ENCODE assay signal across 8 cellular contexts in the genomic region with DNA sequence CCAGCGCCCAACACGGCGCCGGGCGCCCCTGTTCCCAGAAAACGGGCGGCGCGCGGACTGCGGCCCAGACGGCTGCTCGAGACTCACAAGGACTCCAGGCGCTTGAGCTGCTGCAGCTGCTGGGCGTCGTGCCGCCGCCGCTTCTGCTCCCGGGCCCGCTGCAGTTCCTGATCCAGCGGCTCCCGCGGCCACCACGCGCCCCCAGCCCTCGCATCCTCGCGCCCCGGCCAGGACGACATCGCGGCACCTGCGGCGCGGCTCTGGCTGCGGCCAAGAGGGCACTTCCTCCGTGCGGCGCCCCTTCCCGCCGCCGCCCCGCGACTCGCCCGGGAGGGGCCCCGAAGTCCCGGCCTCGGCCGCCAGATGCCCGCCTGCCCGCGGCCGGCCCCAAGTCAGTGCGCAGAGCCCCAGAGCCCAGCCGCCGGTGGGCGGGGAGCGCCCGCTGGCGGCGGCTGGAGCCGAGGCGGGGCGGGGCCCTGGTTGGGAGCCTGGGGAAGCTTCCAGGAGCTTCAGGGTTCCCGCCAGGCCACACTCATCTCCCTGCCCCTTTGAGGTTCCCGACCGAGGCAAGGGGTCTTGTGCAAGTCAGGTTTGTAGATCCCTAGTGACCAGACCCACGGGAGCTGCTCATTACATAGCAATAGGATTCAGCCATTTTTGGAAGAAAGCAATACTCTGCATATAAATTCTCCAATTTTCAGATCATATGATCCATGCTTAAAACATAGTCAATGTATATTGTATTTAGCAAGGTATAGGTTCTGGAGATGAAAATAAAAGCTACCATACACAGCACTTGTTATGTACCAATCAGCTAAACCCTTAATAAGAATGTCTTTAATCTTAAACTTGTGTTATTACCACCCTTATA. TPM values are rescaled to one million over a fixed set of nuclear protein-coding genes. Genes with fewer than 3 reads are reported as not detected.
DNase-seq lines count a peak whose midpoint lies in the region; ATAC-seq and TF ChIP-seq lines count a peak whose summit lies in the region.

No MANE protein-coding gene starts in this region.

- H3K4me1 ChIP-seq in mononuclear cell (ENCODE audit: insufficient read depth, low read length): peaks cover 13% of the 10 kb centered on the region

- no peaks in the 10 kb centered on the region for H3K27me3 ChIP-seq in mononuclear cell (ENCODE audit: insufficient read depth, low read length)

- ATAC-seq in GM19452 (IDR thresholded peaks at IDR 0.05; ENCODE audit: unreplicated experiment): peak; percentile 84
- ATAC-seq in HG03558 (IDR thresholded peaks at IDR 0.05; ENCODE audit: extremely low read depth, unreplicated experiment): peak; percentile 73

- H3K4me3 ChIP-seq in epithelial cell of esophagus (ENCODE audit: low read length) (peak overlapping the region; percentile 75), mononuclear cell (ENCODE audit: low read length) (peak overlapping the region; percentile 57)

- H3K9me3 ChIP-seq in mononuclear cell (ENCODE audit: low read depth, low read length): peaks cover 7% of the 10 kb centered on the region

- peak; percentile 97 for DNase-seq in COLO668 (lab: John Stamatoyannopoulos, UW; ENCODE audit: unreplicated experiment)
- peak; percentile 70 for DNase-seq in NOMO-1 treated with dmso at 0.1 percent for 144 hours (lab: John Stamatoyannopoulos, UW; ENCODE audit: unreplicated experiment)
- peak; percentile 53 for DNase-seq in activated T-cell treated with anti-CD3 and anti-CD28 coated beads for 1 hour (ENCODE audit: low read depth)
- DNase-seq in epithelial cell of esophagus (ENCODE audit: low read depth): peak; percentile 82
- DNase-seq in stimulated activated CD8-positive, alpha-beta memory T cell treated with anti-CD3 and anti-CD28 coated beads, Interleukin-4, amount 100 ng/mL, for 24 hours (ENCODE audit: low read depth): peak; percentile 55

- peak; percentile 24 for TF ChIP-seq CTCF in epithelial cell of esophagus (IDR thresholded peaks at IDR 0.05; ENCODE audit: insufficient read depth, low read depth, low read length, missing control alignments)

RNA-seq across cellular contexts. Expression of gene FKBP9, which starts 14.2 kb away (rescaled TPM):
- 1.2 TPM for total RNA-seq in mononuclear cell

RNA-seq across cellular contexts. Expression of gene KBTBD2, which starts 51.5 kb away (rescaled TPM):
- total RNA-seq in mononuclear cell: 169 TPM

Comparison
In these comparisons a context has a peak if more than half of its experiments do, and no peak if none do; other contexts are left out.
1. Peak in every context shown above with its lines: DNase-seq, ATAC-seq and H3K4me3 ChIP-seq.